Comparison of ENCODE assay signal across 12 cellular contexts in the genomic region with DNA sequence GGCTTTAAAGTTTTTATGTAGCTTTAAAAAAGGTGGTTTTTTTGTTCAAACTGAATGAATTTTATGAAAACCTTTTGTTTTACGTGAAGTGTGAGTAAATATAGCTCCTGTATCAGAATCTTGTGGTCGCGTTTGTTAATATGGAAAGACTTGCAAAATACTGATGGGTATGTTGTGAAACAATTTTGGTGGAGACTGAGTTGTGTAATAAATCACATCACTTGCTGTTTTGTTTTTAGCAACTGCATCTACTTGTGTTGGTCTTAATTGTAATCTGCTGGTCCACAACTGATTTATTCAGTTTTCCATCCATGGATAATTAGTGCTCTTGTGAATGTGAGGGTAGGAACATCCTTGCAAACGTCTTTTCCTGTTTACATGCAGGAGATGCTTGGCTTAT. TPM values are rescaled to one million over a fixed set of nuclear protein-coding genes. Genes with fewer than 3 reads are reported as not detected.
A peak's percentile ranks its signal among the peaks of the same experiment; 100 is the strongest.
DNase-seq lines count a peak whose midpoint lies in the region; FAIRE-seq and TF ChIP-seq lines count a peak whose summit lies in the region.
"Had no signal": no experiment of that assay in that cellular context is flagged by ENCODE, and none has a peak within 500 bp of the region (broad histone marks: within the 10 kb centered on the region; RNA-seq: fewer than 3 reads in every experiment).

No MANE protein-coding gene starts in this region.

- H4K20me1 ChIP-seq in Karpas-422 (ENCODE audit: insufficient read depth, low read depth, low read length), result no peaks in the 10 kb centered on the region

- no peak overlapping the region for H2AFZ ChIP-seq in Karpas-422 (ENCODE audit: low read length)

- no peaks in the 10 kb centered on the region for H3K9me3 ChIP-seq in liver (ENCODE audit: control insufficient read depth in 4 of 4, low read length in 3 of 4)
- no peaks in the 10 kb centered on the region for H3K9me3 ChIP-seq in transverse colon
- peaks cover 19% of the 10 kb centered on the region for H3K9me3 ChIP-seq in Karpas-422 (ENCODE audit: low read length)
- H3K9me3 ChIP-seq: colonic mucosa had no signal

- H3K9me2 ChIP-seq in Karpas-422 (replicated peaks; ENCODE audit: insufficient read depth, low read length), result no peaks in the 10 kb centered on the region

- TF ChIP-seq POLR2A in NB4 (IDR thresholded peaks at IDR 0.05; ENCODE audit: extremely low read depth, insufficient read length), result no peak
- TF ChIP-seq POLR2A in transverse colon (IDR thresholded peaks at IDR 0.05), result no peak
- no peak for TF ChIP-seq POLR2A in GM12891 (IDR thresholded peaks at IDR 0.05; ENCODE audit: low read depth, low read length)

- TF ChIP-seq CTCF in NB4 (IDR thresholded peaks at IDR 0.05; ENCODE audit: low read depth, low read length) (no peak), choroid plexus epithelial cell (conservative IDR thresholded peaks at IDR 0.05; ENCODE audit: low read depth, low read length) (no peak), liver (IDR thresholded peaks at IDR 0.05; ENCODE audit: low read depth, low read length, missing input control) (no peak), transverse colon (IDR thresholded peaks at IDR 0.05) (no peak)

- H3K4me2 ChIP-seq in Karpas-422 (ENCODE audit: low read depth, low read length, poor library complexity, severe bottlenecking), result no peak overlapping the region

- H3K36me3 ChIP-seq in liver (ENCODE audit: control insufficient read depth in 4 of 4, insufficient read depth in 3 of 4, low read depth in 1 of 4, low read length in 3 of 4) (no peaks in the 10 kb centered on the region), transverse colon (no peaks in the 10 kb centered on the region), Karpas-422 (ENCODE audit: insufficient read depth, low read length) (no peaks in the 10 kb centered on the region)
- H3K36me3 ChIP-seq: colonic mucosa had no signal

- no peaks in the 10 kb centered on the region for H3K79me2 ChIP-seq in Karpas-422 (ENCODE audit: low read length)

- no peak overlapping the region for H3K4me3 ChIP-seq in NB4 (ENCODE audit: low read depth, low read length)
- H3K4me3 ChIP-seq in choroid plexus epithelial cell (ENCODE audit: low read depth, low read length), result no peak overlapping the region
- H3K4me3 ChIP-seq in liver (ENCODE audit: low read depth in 1 of 3, low read length in 3 of 3), result no peak overlapping the region
- no peak overlapping the region for H3K4me3 ChIP-seq in transverse colon
- H3K4me3 ChIP-seq in Karpas-422 (ENCODE audit: low read length), result no peak overlapping the region
- H3K4me3 ChIP-seq: colonic mucosa, K562 had no signal

- FAIRE-seq in GM12891 (lab: Jason Lieb, UNC), result no peak
- FAIRE-seq: K562 had no signal

- intact Hi-C loops in transverse colon (cut with DNase I; ENCODE audit: low total_unique reads), result no loop called here

- WGBS in liver, result 31% methylated on average over 4 of the region's 4 CpGs
- WGBS in transverse colon (ENCODE audit: low coverage in 1 of 2), 2 donors, result 62 to 75% methylated on average over 3 to 4 of the region's 4 CpGs

- no peak overlapping the region for H3K27ac ChIP-seq in liver (ENCODE audit: low read depth in 1 of 2, low read length in 2 of 2)
- H3K27ac ChIP-seq in transverse colon, result peak overlapping the region in 3 of 4 donors; percentile 42 to 54 (median 50)
- no peak overlapping the region for H3K27ac ChIP-seq in Karpas-422 (ENCODE audit: low read length)
- H3K27ac ChIP-seq: colonic mucosa had no signal

- no peaks in the 10 kb centered on the region for H3K27me3 ChIP-seq in liver (ENCODE audit: control insufficient read depth in 4 of 4, insufficient read depth in 4 of 4, low read length in 3 of 4)
- H3K27me3 ChIP-seq in transverse colon, result no peaks in the 10 kb centered on the region
- no peaks in the 10 kb centered on the region for H3K27me3 ChIP-seq in Karpas-422 (ENCODE audit: low read length)
- H3K27me3 ChIP-seq: colonic mucosa had no signal

- peak; percentile 6 for TF ChIP-seq EP300 in transverse colon (IDR thresholded peaks at IDR 0.05; ENCODE audit: low read depth)

- TF ChIP-seq RAD21 in liver (IDR thresholded peaks at IDR 0.05), result no peak

- H3K4me1 ChIP-seq in liver (ENCODE audit: control insufficient read depth in 4 of 4, insufficient read depth in 4 of 4, low read length in 3 of 4), result peaks cover 0 to 2% (median 0%) of the 10 kb centered on the region in 4 donors
- H3K4me1 ChIP-seq in transverse colon, result peaks cover 0 to 21% (median 0%) of the 10 kb centered on the region in 4 donors
- H3K4me1 ChIP-seq in Karpas-422 (ENCODE audit: low read length), result no peaks in the 10 kb centered on the region
- H3K4me1 ChIP-seq: colonic mucosa had no signal

- in situ Hi-C loops in transverse colon (cut with MboI; ENCODE audit: low pct_ligation_motif_present in 1 of 4, low pct_unique_long_range_greater_than_20kb in 1 of 4, low sequenced_read_pairs in 3 of 4) (no loop called here), ACHN (cut with HindIII; ENCODE audit: low pct_ligation_motif_present, low pct_unique_long_range_greater_than_20kb, low sequenced_read_pairs) (no loop called here)

- DNase-seq in NB4 (ENCODE audit: low read depth), result peak; percentile 38
- DNase-seq in choroid plexus epithelial cell (ENCODE audit: low read depth), result peak; percentile 88
- DNase-seq in transverse colon, result no peak
- no peak for DNase-seq in Karpas-422
- no peak for DNase-seq in GM12891 (ENCODE audit: insufficient read length, low spot score)
- DNase-seq in ACHN, result no peak
- DNase-seq: activated T-cell treated with anti-CD3 and anti-CD28 coated beads for 4 hours; colonic mucosa; stimulated activated CD4-positive, alpha-beta T cell treated with anti-CD3 and anti-CD28 coated beads, Interleukin-2, amount 100 ng/mL, for 48 hours had no signal

- no peak overlapping the region for H3K9ac ChIP-seq in liver (ENCODE audit: low read depth in 1 of 2, low read length in 2 of 2)
- H3K9ac ChIP-seq in Karpas-422 (ENCODE audit: low read length), result no peak overlapping the region

TF ChIP-seq in liver, 16 proteins besides CTCF, POLR2A, EP300 and RAD21:
- TF ChIP-seq HNF4A (conservative IDR thresholded peaks at IDR 0.05) (peak in 1 of 2 donors; percentile 10), JUND (IDR thresholded peaks at IDR 0.05) (peak in 1 of 2 donors; percentile 20), FOXA2 (IDR thresholded peaks at IDR 0.05) (no peak), YY1 (IDR thresholded peaks at IDR 0.05) (peak; percentile 27)
- TF ChIP-seq, protein P1, sequence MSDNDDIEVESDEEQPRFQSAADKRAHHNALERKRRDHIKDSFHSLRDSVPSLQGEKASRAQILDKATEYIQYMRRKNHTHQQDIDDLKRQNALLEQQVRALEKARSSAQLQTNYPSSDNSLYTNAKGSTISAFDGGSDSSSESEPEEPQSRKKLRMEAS (IDR thresholded peaks at IDR 0.05), result no peak

TF ChIP-seq in GM12891, 5 proteins besides CTCF, POLR2A, EP300 and RAD21:
- TF ChIP-seq SPI1 (IDR thresholded peaks at IDR 0.05; ENCODE audit: low read depth, low read length), result no peak
- no peak for TF ChIP-seq POLR2AphosphoS5 (IDR thresholded peaks at IDR 0.05; ENCODE audit: low read depth, low read length)
- no peak for TF ChIP-seq TAF1 (IDR thresholded peaks at IDR 0.05; ENCODE audit: low read depth, low read length)
- TF ChIP-seq PAX5 (IDR thresholded peaks at IDR 0.05; ENCODE audit: insufficient read depth, low read length, severe bottlenecking), result no peak
- TF ChIP-seq POU2F2 (IDR thresholded peaks at IDR 0.05; ENCODE audit: low read depth, low read length), result no peak

RNA-seq across cellular contexts. Expression of a gene that starts 10.5 kb away (rescaled TPM):
- total RNA-seq in liver (1 to 10 TPM; 3.1 to 5.1 TPM), transverse colon (10 to 100 TPM; 12.0 to 32.2 (median 20.3) TPM)
- 1 to 10 TPM; 1.4 to 1.6 TPM for polyA plus RNA-seq in liver
- total RNA-seq in Karpas-422 (2014; rRNA removed; shearing (Covaris generic); ENCODE audit: low replicate concordance), result not detected in 2 replicates
- polyA plus RNA-seq in GM12891 (2012; ENCODE audit: low read depth, missing spikeins), result not detected
- total RNA-seq: OCI-LY7 had no signal

Comparison
In these comparisons a context has a peak if more than half of its experiments do, and no peak if none do; other contexts are left out.
1. DNase-seq: peak in NB4 (single experiment) and choroid plexus epithelial cell (single experiment); none in transverse colon (single experiment), Karpas-422 (single experiment), GM12891 (single experiment) and ACHN (single experiment).
2. H3K27ac ChIP-seq: peak in transverse colon (3 of 4); none in liver (0 of 2) and Karpas-422 (single experiment).